In genomic region chr7:75171822-75172221, GRCh38 we compare ENCODE assay signal across 8 cellular contexts.
A peak's percentile ranks its signal among the peaks of the same experiment; 100 is the strongest.
DNase-seq lines count a peak whose midpoint lies in the region; ATAC-seq, FAIRE-seq and TF ChIP-seq lines count a peak whose summit lies in the region.
"Not testable (repeated sequence)": the region's sequence is repeated elsewhere in the genome, so short reads cannot be mapped to it uniquely, and the experiment has no call there.

No MANE protein-coding gene starts in this region.

- intact Hi-C loops in K562 (cut with micrococcal nuclease), result not testable (repeated sequence)

- H3K27ac ChIP-seq in A549; K562 (ENCODE audit: extremely low read depth, low read depth, low read length): not testable (repeated sequence)

- CTCF ChIA-PET in A549 (lab: Yijun Ruan, JAX); K562 (lab: Yijun Ruan, JAX; ENCODE audit: low intra/inter-chr PET ratio): not testable (repeated sequence)

- FAIRE-seq in A549 (lab: Jason Lieb, UNC); K562 (lab: Jason Lieb, UNC): not testable (repeated sequence)

- H3K4me3 Mint-ChIP-seq in memory B cell, result not testable (repeated sequence)

- H3K4me1 Mint-ChIP-seq in memory B cell, result not testable (repeated sequence)

- peak; percentile 24 to 43; a peak in 2 of 6 replicates for ATAC-seq in A549
- peak; percentile 87 for ATAC-seq in GM18907 (IDR thresholded peaks at IDR 0.05; ENCODE audit: unreplicated experiment)
- ATAC-seq in GM21367 (IDR thresholded peaks at IDR 0.05; ENCODE audit: unreplicated experiment), result peak; percentile 80
- ATAC-seq in HG02623 (IDR thresholded peaks at IDR 0.05; ENCODE audit: unreplicated experiment), result peak; percentile 90
- peak; percentile 64 for ATAC-seq in HG03064 (IDR thresholded peaks at IDR 0.05; ENCODE audit: low read depth, unreplicated experiment)
- ATAC-seq in HG03469 (IDR thresholded peaks at IDR 0.05; ENCODE audit: unreplicated experiment), result peak; percentile 70
- peak; percentile 17 for ATAC-seq in K562
- peak; percentile 95 for ATAC-seq in memory B cell (ENCODE audit: low read depth)

- TF ChIP-seq EP300 in A549 (IDR thresholded peaks at IDR 0.05); K562 (IDR thresholded peaks at IDR 0.05; ENCODE audit: low read length): not testable (repeated sequence)

- not testable (repeated sequence) for H2AFZ ChIP-seq in K562 (ENCODE audit: low read depth, low read length)

- not testable (repeated sequence) for TF ChIP-seq RAD21 in A549 (conservative IDR thresholded peaks at IDR 0.05 in 1 of 2, IDR thresholded peaks at IDR 0.05 in 1 of 2); K562 (CRISPR knock-in tag; conservative IDR thresholded peaks at IDR 0.05 in 1 of 2, IDR thresholded peaks at IDR 0.05 in 1 of 2)

- not testable (repeated sequence) for H3K27me3 ChIP-seq in K562 (ENCODE audit: control insufficient read depth in 2 of 2, insufficient read depth in 2 of 2, low read length in 2 of 2)

- not testable (repeated sequence) for H4K20me1 ChIP-seq in K562 (replicated peaks; ENCODE audit: control insufficient read depth, insufficient read depth, low read length)

- H3K36me3 ChIP-seq in K562 (ENCODE audit: control insufficient read depth, insufficient read depth, low read length), result not testable (repeated sequence)

- H3K27ac Mint-ChIP-seq in memory B cell, result not testable (repeated sequence)

- POLR2A ChIA-PET in A549 (lab: Yijun Ruan, JAX); K562 (lab: Yijun Ruan, JAX): not testable (repeated sequence)

- in situ Hi-C loops in K562 (cut with MboI), result not testable (repeated sequence)

- WGBS in A549 (ENCODE audit: missing lambda C conversion rate), result no CpG with 5 or more reads among the region's 15 CpGs
- no CpG with 5 or more reads among the region's 15 CpGs for WGBS in K562 (ENCODE audit: insufficient coverage, low coverage, missing lambda C conversion rate)

- not testable (repeated sequence) for DNase-seq in A549 (ENCODE audit: low read depth in 1 of 2, low spot score in 1 of 2); K562 (ENCODE audit: extremely low read depth in 1 of 4, low spot score in 3 of 4); memory B cell (ENCODE audit: low spot score in 2 of 2)

- H3K36me3 Mint-ChIP-seq in memory B cell, result not testable (repeated sequence)

- not testable (repeated sequence) for H3K4me3 ChIP-seq in A549, K562

- BruUV-seq in K562 (replicated peaks; lab: Mats Ljungman, UMichigan), result not testable (repeated sequence)

- not testable (repeated sequence) for TF ChIP-seq POLR2A in A549 (IDR thresholded peaks at IDR 0.05; ENCODE audit: low read length); K562 (conservative IDR thresholded peaks at IDR 0.05)

- H3K4me2 ChIP-seq in A549; K562 (ENCODE audit: insufficient read depth, low read length): not testable (repeated sequence)

- H3K27me3 Mint-ChIP-seq in memory B cell, result not testable (repeated sequence)

- not testable (repeated sequence) for H3K9ac ChIP-seq in K562 (ENCODE audit: insufficient read depth in 1 of 2, low read depth in 2 of 2, low read length in 2 of 2)

- H3K9me3 Mint-ChIP-seq in memory B cell, result not testable (repeated sequence)

- not testable (repeated sequence) for H3K9me3 ChIP-seq in A549; K562 (replicated peaks; ENCODE audit: control insufficient read depth, insufficient read depth, low read depth, low read length)

- H3K4me1 ChIP-seq in A549; K562 (replicated peaks in 1 of 2; ENCODE audit: control insufficient read depth in 2 of 2, insufficient read depth in 2 of 2, low read length in 2 of 2): not testable (repeated sequence)

- H3K79me2 ChIP-seq in K562 (ENCODE audit: control insufficient read depth, insufficient read depth, low read length), result not testable (repeated sequence)

- TF ChIP-seq CTCF in A549 (IDR thresholded peaks at IDR 0.05); K562 (IDR thresholded peaks at IDR 0.05 in 2 of 3, conservative IDR thresholded peaks at IDR 0.05 in 1 of 3; ENCODE audit: insufficient read depth in 2 of 3, low read depth in 1 of 3, low read length in 3 of 3): not testable (repeated sequence)

- not testable (repeated sequence) for H3K9me1 ChIP-seq in K562 (ENCODE audit: control insufficient read depth, insufficient read depth, low read length)

Comparison
In these comparisons a context has a peak if more than half of its experiments do, and no peak if none do; other contexts are left out.
1. ATAC-seq: peak in every context shown above with its lines; median percentile 95 in memory B cell; 90 in HG02623; 87 in GM18907; 80 in GM21367; 70 in HG03469; 64 in HG03064; 34 in A549; 17 in K562.